ENCODE assay signal across 8 cellular contexts in the genomic region with DNA sequence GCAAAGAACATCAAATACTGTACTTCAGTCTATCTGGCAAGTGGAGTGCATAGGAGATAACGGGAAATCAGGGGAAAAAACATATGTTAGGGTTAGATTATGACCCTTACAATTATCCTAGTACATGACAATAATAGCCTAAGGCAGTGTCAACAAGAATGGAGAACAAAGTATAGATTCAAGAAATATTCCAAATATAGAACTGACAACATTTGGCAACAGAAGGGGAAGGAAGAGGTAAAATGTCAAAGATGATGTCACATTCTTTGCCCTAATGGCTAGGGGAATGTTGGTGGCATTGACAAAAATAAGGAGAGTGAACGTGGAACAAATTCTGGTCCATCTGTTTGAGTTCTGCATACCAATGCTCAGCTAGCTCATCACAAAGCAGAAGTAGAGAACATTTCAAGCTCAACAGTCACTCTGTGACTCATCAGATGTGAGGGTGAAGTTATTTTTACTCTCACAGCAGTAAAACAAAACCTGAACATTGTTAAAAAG. TPM values are rescaled to one million over a fixed set of nuclear protein-coding genes. Genes with fewer than 3 reads are reported as not detected.
A peak's percentile ranks its signal among the peaks of the same experiment; 100 is the strongest.
DNase-seq lines count a peak whose midpoint lies in the region; ATAC-seq and TF ChIP-seq lines count a peak whose summit lies in the region.

No MANE protein-coding gene starts in this region.

- no peak for TF ChIP-seq POLR2A in heart left ventricle (IDR thresholded peaks at IDR 0.05)

- intact Hi-C loops in heart left ventricle (cut with DNase I) (no loop called here), cardiac septum (cut with DNase I) (no loop called here)
- intact Hi-C loops in activated T-helper 2 cell treated with anti-CD3 and anti-CD28 coated beads, Interferon-gamma antibody, Interleukin-2, Interleukin-4, amounts not matched to agents 10 μg/mL and 5 μg/mL and 100 μg/mL, durations not matched to agents 14 hours and 24 hours and 36 hours (cut with micrococcal nuclease) = loop anchor here (1.0 to 10.0 kb wide), 10 partner anchors 16 to 1207 kb away; partner anchors contain the start of genes AP4E1, DTWD1 and FAM227B

- peak overlapping the region; percentile 86 for H3K9ac ChIP-seq in mesenchymal stem cell (ENCODE audit: low read length)

- H3K36me3 Mint-ChIP-seq in activated T-helper 2 cell treated with anti-CD3 and anti-CD28 coated beads, Interferon-gamma antibody, Interleukin-2, Interleukin-4, amounts not matched to agents 10 μg/mL and 5 μg/mL and 100 μg/mL, durations not matched to agents 14 hours and 24 hours and 36 hours (ENCODE audit: low read depth) = peaks cover 43% of the 10 kb centered on the region

- H2BK120ac ChIP-seq in mesenchymal stem cell (ENCODE audit: low read depth, low read length) = no peak overlapping the region

- H3K4me3 ChIP-seq in heart left ventricle (no peak overlapping the region), mesenchymal stem cell (ENCODE audit: insufficient read depth in 1 of 2, low read depth in 1 of 2, low read length in 2 of 2) (no peak overlapping the region)

- H3K27ac Mint-ChIP-seq in activated T-helper 2 cell treated with anti-CD3 and anti-CD28 coated beads, Interferon-gamma antibody, Interleukin-2, Interleukin-4, amounts not matched to agents 10 μg/mL and 5 μg/mL and 100 μg/mL, durations not matched to agents 14 hours and 24 hours and 36 hours = peak overlapping the region; percentile 91

- H2BK5ac ChIP-seq in mesenchymal stem cell (ENCODE audit: low read depth, low read length, poor library complexity, severe bottlenecking) = no peak overlapping the region

- no peak for TF ChIP-seq CTCF in heart left ventricle (IDR thresholded peaks at IDR 0.05)

- H3K23ac ChIP-seq in mesenchymal stem cell (ENCODE audit: low read length in 2 of 2) = no peak overlapping the region

- H4K91ac ChIP-seq in mesenchymal stem cell (ENCODE audit: low read length) = no peak overlapping the region

- no peak overlapping the region for H2AK5ac ChIP-seq in mesenchymal stem cell (ENCODE audit: low read length, severe bottlenecking)

- H3K4me1 ChIP-seq in heart left ventricle = peaks cover 0 to 32% (median 0%) of the 10 kb centered on the region in 12 donors
- H3K4me1 ChIP-seq in mesenchymal stem cell (ENCODE audit: control insufficient read depth, insufficient read depth, low read depth, low read length) = peaks cover 4% of the 10 kb centered on the region

- WGBS in heart left ventricle, 4 donors = 11 to 16% (median 14%) methylated on average over 2 of the region's 2 CpGs
- 0% methylated on average over 1 of the region's 2 CpGs for WGBS in mesenchymal stem cell

- DNase-seq in heart left ventricle = no peak
- no peak for DNase-seq in cardiac septum (ENCODE audit: low spot score)
- no peak for DNase-seq in activated T-helper 2 cell treated with anti-CD3 and anti-CD28 coated beads, Interferon-gamma antibody, Interleukin-2, Interleukin-4, amounts not matched to agents 10 μg/mL and 5 μg/mL and 100 μg/mL, durations not matched to agents 14 hours and 24 hours and 36 hours (ENCODE audit: low spot score)
- DNase-seq in mesenchymal stem cell = peak; percentile 92
- DNase-seq in DMS153 treated with DMSO at 0.1 percent for 48 hours (lab: John Stamatoyannopoulos, UW; ENCODE audit: unreplicated experiment) = no peak
- no peak for DNase-seq in stimulated activated CD4-positive, alpha-beta T cell treated with anti-CD3 and anti-CD28 coated beads, Interleukin-4, amount 100 ng/mL, for 4 hours

- H3K27me3 Mint-ChIP-seq in activated T-helper 2 cell treated with anti-CD3 and anti-CD28 coated beads, Interferon-gamma antibody, Interleukin-2, Interleukin-4, amounts not matched to agents 10 μg/mL and 5 μg/mL and 100 μg/mL, durations not matched to agents 14 hours and 24 hours and 36 hours (ENCODE audit: low read depth) = no peaks in the 10 kb centered on the region

- H3K4me1 Mint-ChIP-seq in activated T-helper 2 cell treated with anti-CD3 and anti-CD28 coated beads, Interferon-gamma antibody, Interleukin-2, Interleukin-4, amounts not matched to agents 10 μg/mL and 5 μg/mL and 100 μg/mL, durations not matched to agents 14 hours and 24 hours and 36 hours (ENCODE audit: low read depth) = peaks cover 61% of the 10 kb centered on the region

- H2BK12ac ChIP-seq in mesenchymal stem cell (ENCODE audit: low read length in 2 of 2) = no peak overlapping the region

- H3K27me3 ChIP-seq in heart left ventricle (no peaks in the 10 kb centered on the region), mesenchymal stem cell (ENCODE audit: control insufficient read depth in 1 of 2, insufficient read depth in 1 of 2, low read length in 2 of 2) (no peaks in the 10 kb centered on the region)

- H4K8ac ChIP-seq in mesenchymal stem cell (ENCODE audit: low read length) = no peak overlapping the region

- H3K4me2 ChIP-seq in mesenchymal stem cell (ENCODE audit: low read length, poor library complexity, severe bottlenecking) = no peak overlapping the region

- H3K14ac ChIP-seq in mesenchymal stem cell (ENCODE audit: low read length in 2 of 2) = no peak overlapping the region

- peaks cover 20% of the 10 kb centered on the region for H3K9me3 Mint-ChIP-seq in activated T-helper 2 cell treated with anti-CD3 and anti-CD28 coated beads, Interferon-gamma antibody, Interleukin-2, Interleukin-4, amounts not matched to agents 10 μg/mL and 5 μg/mL and 100 μg/mL, durations not matched to agents 14 hours and 24 hours and 36 hours

- ATAC-seq in heart left ventricle (peak; percentile 32 to 82 (median 65)), HG03457 (IDR thresholded peaks at IDR 0.05; ENCODE audit: unreplicated experiment) (peak; percentile 59), GM21576 (IDR thresholded peaks at IDR 0.05; ENCODE audit: unreplicated experiment) (no peak)

- peak overlapping the region; percentile 41 for H3K4me3 Mint-ChIP-seq in activated T-helper 2 cell treated with anti-CD3 and anti-CD28 coated beads, Interferon-gamma antibody, Interleukin-2, Interleukin-4, amounts not matched to agents 10 μg/mL and 5 μg/mL and 100 μg/mL, durations not matched to agents 14 hours and 24 hours and 36 hours (ENCODE audit: low read depth)

- H3K27ac ChIP-seq in heart left ventricle (peak overlapping the region in 3 of 12 donors; percentile 50 to 83 (median 80)), mesenchymal stem cell (ENCODE audit: low read length, poor library complexity, severe bottlenecking) (peak overlapping the region; percentile 78)

- H3K36me3 ChIP-seq in heart left ventricle = no peaks in the 10 kb centered on the region
- no peaks in the 10 kb centered on the region for H3K36me3 ChIP-seq in mesenchymal stem cell (ENCODE audit: control insufficient read depth in 1 of 2, insufficient read depth in 2 of 2, low read depth in 1 of 2, low read length in 2 of 2)

- H3K9me3 ChIP-seq in heart left ventricle (peaks cover 0 to 4% (median 0%) of the 10 kb centered on the region in 12 donors), mesenchymal stem cell (ENCODE audit: control insufficient read depth, low read length) (no peaks in the 10 kb centered on the region)

- H3K4ac ChIP-seq in mesenchymal stem cell (ENCODE audit: low read depth in 1 of 2, low read length in 2 of 2) = no peak overlapping the region

- no peaks in the 10 kb centered on the region for H3K79me1 ChIP-seq in mesenchymal stem cell (replicated peaks; ENCODE audit: low read length, poor library complexity, severe bottlenecking)

- H3K18ac ChIP-seq in mesenchymal stem cell (ENCODE audit: low read depth in 1 of 2, low read length in 2 of 2) = no peak overlapping the region

- no peak overlapping the region for H2BK15ac ChIP-seq in mesenchymal stem cell (ENCODE audit: low read depth, poor library complexity, severe bottlenecking)

- no peak overlapping the region for H2AFZ ChIP-seq in mesenchymal stem cell (ENCODE audit: low read depth, low read length)

RNA-seq across cellular contexts. Expression of gene ATP8B4, which starts 15.5 kb away (rescaled TPM):
- total RNA-seq in heart left ventricle = 10 to 100 TPM in 1 of 9 donors, 1 to 10 TPM in 8; 1.5 to 14.7 (median 2.5) TPM
- polyA plus RNA-seq in heart left ventricle = 1 to 10 TPM in 1 of 2 donors, under 1 TPM in 1; 0.51 to 1.2 TPM
- total RNA-seq in cardiac septum = 3.1 TPM
- 69.7 and 75.3 TPM in 2 replicates for total RNA-seq in activated T-helper 2 cell treated with anti-CD3 and anti-CD28 coated beads, Interferon-gamma antibody, Interleukin-2, Interleukin-4, amounts not matched to agents 10 μg/mL and 5 μg/mL and 100 μg/mL, durations not matched to agents 14 hours and 24 hours and 36 hours
- polyA plus RNA-seq in mesenchymal stem cell (2013, experiment 1 of 2) = 1.6 TPM
- 2.0 TPM for polyA plus RNA-seq in mesenchymal stem cell (2013, experiment 2 of 2)

RNA-seq across cellular contexts. Expression of gene SLC27A2, which starts 47.4 kb away (rescaled TPM):
- total RNA-seq in heart left ventricle = under 1 TPM in 2 of 9 donors, not detected in 7; 0.12 to 0.29 TPM
- under 1 TPM in 1 of 2 donors, not detected in 1; 0.04 TPM for polyA plus RNA-seq in heart left ventricle
- not detected for total RNA-seq in cardiac septum
- 99.5 TPM in 2 replicates for total RNA-seq in activated T-helper 2 cell treated with anti-CD3 and anti-CD28 coated beads, Interferon-gamma antibody, Interleukin-2, Interleukin-4, amounts not matched to agents 10 μg/mL and 5 μg/mL and 100 μg/mL, durations not matched to agents 14 hours and 24 hours and 36 hours
- not detected for polyA plus RNA-seq in mesenchymal stem cell (2013, experiment 1 of 2)
- not detected for polyA plus RNA-seq in mesenchymal stem cell (2013, experiment 2 of 2)

Comparison
In these comparisons a context has a peak if more than half of its experiments do, and no peak if none do; other contexts are left out.
1. RNA of gene SLC27A2, which starts 47.4 kb away (total RNA-seq): 99.5 TPM in activated T-helper 2 cell treated with anti-CD3 and anti-CD28 coated beads, Interferon-gamma antibody, Interleukin-2, Interleukin-4, amounts not matched to agents 10 μg/mL and 5 μg/mL and 100 μg/mL, durations not matched to agents 14 hours and 24 hours and 36 hours; 0.12 to 0.29 TPM in heart left ventricle and not detected in cardiac septum (single experiment); every median in the first group is over 10 times any median in the second.